ENCODE assay signal across 8 cellular contexts in genomic region chr12:113174461-113175384, GRCh38. TPM values are rescaled to one million over a fixed set of nuclear protein-coding genes. Genes with fewer than 3 reads are reported as not detected.
DNase-seq lines count a peak whose midpoint lies in the region; ATAC-seq and TF ChIP-seq lines count a peak whose summit lies in the region.

No MANE protein-coding gene starts in this region.

- peak overlapping the region; percentile 54 for H4K8ac ChIP-seq in mesenchymal stem cell (ENCODE audit: low read length)

- H4K91ac ChIP-seq in mesenchymal stem cell (ENCODE audit: low read length) = no peak overlapping the region

- H2AK5ac ChIP-seq in mesenchymal stem cell (ENCODE audit: low read length, severe bottlenecking) = no peak overlapping the region

- peaks cover 17% of the 10 kb centered on the region for H3K4me1 ChIP-seq in mesenchymal stem cell (ENCODE audit: control insufficient read depth, insufficient read depth, low read depth, low read length)

- H3K9ac ChIP-seq in mesenchymal stem cell (ENCODE audit: low read length) = peak overlapping the region; percentile 24

- ATAC-seq in GM21526 (IDR thresholded peaks at IDR 0.05; ENCODE audit: low FRiP score, unreplicated experiment) = no peak

- TF ChIP-seq CTCF in AG04450 (IDR thresholded peaks at IDR 0.05; ENCODE audit: low read depth, low read length) (peak; percentile 99), GM12873 (IDR thresholded peaks at IDR 0.05; ENCODE audit: insufficient read depth, low read depth, low read length, missing control alignments) (peak; percentile 96)

- no peak overlapping the region for H3K14ac ChIP-seq in mesenchymal stem cell (ENCODE audit: low read length in 2 of 2)

- H3K36me3 ChIP-seq in mesenchymal stem cell (ENCODE audit: control insufficient read depth in 1 of 2, insufficient read depth in 2 of 2, low read depth in 1 of 2, low read length in 2 of 2) = peaks cover 77 to 85% of the 10 kb centered on the region in 2 experiments

- H3K27ac ChIP-seq in AG04450 (ENCODE audit: low read depth, low read length) = no peak overlapping the region
- H3K27ac ChIP-seq in mesenchymal stem cell (ENCODE audit: low read length, poor library complexity, severe bottlenecking) = no peak overlapping the region

- no peak overlapping the region for H3K23ac ChIP-seq in mesenchymal stem cell (ENCODE audit: low read length in 2 of 2)

- DNase-seq in AG04450 (ENCODE audit: low read depth, low spot score) (no peak), NCI-H1105 treated with DMSO at 0.1 percent for 48 hours (lab: John Stamatoyannopoulos, UW) (peak; percentile 27), dermis blood vessel endothelial cell (peak; percentile 85), mesenchymal stem cell (peak; percentile 67)
- DNase-seq in activated CD4-positive, alpha-beta T cell treated with anti-CD3 and anti-CD28 coated beads, Interleukin-2, amount 50 U/mL, for 24 hours (ENCODE audit: low read depth in 1 of 2, low spot score in 1 of 2) = peak; percentile 65 to 71
- peak; percentile 58 to 74 for DNase-seq in stimulated activated CD8-positive, alpha-beta memory T cell treated with anti-CD3 and anti-CD28 coated beads, Interleukin-2, amount 100 ng/mL, for 48 hours (ENCODE audit: low read depth in 2 of 2)

- 57% methylated on average over 29 of the region's 32 CpGs for WGBS in mesenchymal stem cell

- no peak overlapping the region for H2BK5ac ChIP-seq in mesenchymal stem cell (ENCODE audit: low read depth, low read length, poor library complexity, severe bottlenecking)

- H2BK12ac ChIP-seq in mesenchymal stem cell (ENCODE audit: low read length in 2 of 2) = peak overlapping the region in 1 of 2 experiments; percentile 17

- H2AFZ ChIP-seq in mesenchymal stem cell (ENCODE audit: low read depth, low read length) = no peak overlapping the region

- no peaks in the 10 kb centered on the region for H3K27me3 ChIP-seq in AG04450 (ENCODE audit: control insufficient read depth, insufficient read depth, low read length)
- no peaks in the 10 kb centered on the region for H3K27me3 ChIP-seq in mesenchymal stem cell (ENCODE audit: control insufficient read depth in 1 of 2, insufficient read depth in 1 of 2, low read length in 2 of 2)

- H2BK15ac ChIP-seq in mesenchymal stem cell (ENCODE audit: low read depth, poor library complexity, severe bottlenecking) = no peak overlapping the region

- no peak overlapping the region for H3K18ac ChIP-seq in mesenchymal stem cell (ENCODE audit: low read depth in 1 of 2, low read length in 2 of 2)

- H3K4me3 ChIP-seq in AG04450 (ENCODE audit: low read depth, low read length) (no peak overlapping the region), mesenchymal stem cell (ENCODE audit: insufficient read depth in 1 of 2, low read depth in 1 of 2, low read length in 2 of 2) (peak overlapping the region in 1 of 2 experiments; percentile 23)

- POLR2A ChIA-PET in AG04450 (lab: Yijun Ruan, JAX) = interaction anchor here (0.6 kb wide), 1 partner anchor 32 kb away, joined by 3 read pairs; no protein-coding TSS in a partner anchor

- H3K79me1 ChIP-seq in mesenchymal stem cell (replicated peaks; ENCODE audit: low read length, poor library complexity, severe bottlenecking) = peaks cover 34% of the 10 kb centered on the region

- CTCF ChIA-PET in AG04450 (lab: Charles Lee) = interaction anchor here (0.5 to 9.7 kb wide), 22 partner anchors 10 to 458 kb away, joined by 3 to 132 read pairs (median 4); partner anchors contain the start of genes CFAP73, DDX54 and RITA1

- no peak overlapping the region for H3K4ac ChIP-seq in mesenchymal stem cell (ENCODE audit: low read depth in 1 of 2, low read length in 2 of 2)

- H3K4me2 ChIP-seq in mesenchymal stem cell (ENCODE audit: low read length, poor library complexity, severe bottlenecking) = no peak overlapping the region

- no peak overlapping the region for H2BK120ac ChIP-seq in mesenchymal stem cell (ENCODE audit: low read depth, low read length)

- H3K9me3 ChIP-seq in AG04450 (ENCODE audit: control insufficient read depth, insufficient read depth, low read length) = peaks cover 16% of the 10 kb centered on the region
- peaks cover 15% of the 10 kb centered on the region for H3K9me3 ChIP-seq in mesenchymal stem cell (ENCODE audit: control insufficient read depth, low read length)

RNA-seq across cellular contexts. Expression of gene DDX54, which starts 10.6 kb away (rescaled TPM):
- 26.9 and 32.1 TPM in 2 replicates for polyA plus RNA-seq in AG04450 (2011; rRNA removed)
- polyA minus RNA-seq in AG04450 (2011; rRNA and poly(A)+ RNA removed) = 30.7 and 32.0 TPM in 2 replicates
- total RNA-seq in dermis blood vessel endothelial cell = 44.7 and 49.0 TPM in 2 replicates
- polyA plus RNA-seq in mesenchymal stem cell (2013, experiment 1 of 2) = 34.2 TPM
- 36.4 TPM for polyA plus RNA-seq in mesenchymal stem cell (2013, experiment 2 of 2)

RNA-seq across cellular contexts. Expression of gene RITA1, which starts 10.8 kb away (rescaled TPM):
- polyA plus RNA-seq in AG04450 (2011; rRNA removed) = 9.0 and 11.3 TPM in 2 replicates
- polyA minus RNA-seq in AG04450 (2011; rRNA and poly(A)+ RNA removed) = 7.7 and 8.2 TPM in 2 replicates
- total RNA-seq in dermis blood vessel endothelial cell = 25.0 and 28.3 TPM in 2 replicates
- polyA plus RNA-seq in mesenchymal stem cell (2013, experiment 1 of 2) = 15.4 TPM
- 14.6 TPM for polyA plus RNA-seq in mesenchymal stem cell (2013, experiment 2 of 2)

RNA-seq across cellular contexts. Expression of gene CFAP73, which starts 25.2 kb away (rescaled TPM):
- polyA plus RNA-seq in AG04450 (2011; rRNA removed) = not detected in 2 replicates
- not detected in 2 replicates for polyA minus RNA-seq in AG04450 (2011; rRNA and poly(A)+ RNA removed)
- total RNA-seq in dermis blood vessel endothelial cell = not detected in 2 replicates
- polyA plus RNA-seq in mesenchymal stem cell (2013, experiment 1 of 2) = not detected
- polyA plus RNA-seq in mesenchymal stem cell (2013, experiment 2 of 2) = 0.03 TPM

RNA-seq across cellular contexts. Expression of gene RASAL1, which starts 39.2 kb away (rescaled TPM):
- polyA plus RNA-seq in AG04450 (2011; rRNA removed) = not detected in 2 replicates
- polyA minus RNA-seq in AG04450 (2011; rRNA and poly(A)+ RNA removed) = not detected in 2 replicates
- under 0.01 and 0.05 TPM in 2 replicates for total RNA-seq in dermis blood vessel endothelial cell
- polyA plus RNA-seq in mesenchymal stem cell (2013, experiment 1 of 2) = not detected
- polyA plus RNA-seq in mesenchymal stem cell (2013, experiment 2 of 2) = not detected

RNA-seq across cellular contexts. Expression of gene TPCN1, which starts 46.5 kb away (rescaled TPM):
- 10.9 and 11.9 TPM in 2 replicates for polyA plus RNA-seq in AG04450 (2011; rRNA removed)
- 11.9 and 14.6 TPM in 2 replicates for polyA minus RNA-seq in AG04450 (2011; rRNA and poly(A)+ RNA removed)
- 11.2 and 15.1 TPM in 2 replicates for total RNA-seq in dermis blood vessel endothelial cell
- polyA plus RNA-seq in mesenchymal stem cell (2013, experiment 1 of 2) = 57.5 TPM
- 58.5 TPM for polyA plus RNA-seq in mesenchymal stem cell (2013, experiment 2 of 2)
